1 cellular context compared by ENCODE assay signal in genomic region chr1:4129693-4130092, GRCh38.
A peak's percentile ranks its signal among the peaks of the same experiment; 100 is the strongest.
TF ChIP-seq lines count a peak whose summit lies in the region.

No MANE protein-coding gene starts in this region.

TF ChIP-seq in HepG2, 621 proteins besides CTCF, POLR2A, EP300 and RAD21 (continued from another document):
- TF ChIP-seq MLXIP (CRISPR knock-in tag; IDR thresholded peaks at IDR 0.05; ENCODE audit: borderline replicate concordance) (no peak), ZNF569 (CRISPR knock-in tag; IDR thresholded peaks at IDR 0.05; ENCODE audit: borderline replicate concordance) (no peak), GFI1 (CRISPR knock-in tag; IDR thresholded peaks at IDR 0.05; ENCODE audit: borderline replicate concordance) (no peak), ZNF605 (CRISPR knock-in tag; IDR thresholded peaks at IDR 0.05) (no peak), MNT (IDR thresholded peaks at IDR 0.05) (peak; percentile 57), U2AF2 (IDR thresholded peaks at IDR 0.05; ENCODE audit: low read depth, low read length) (no peak), PAF1 (CRISPR knock-in tag; IDR thresholded peaks at IDR 0.05) (no peak)
